Comparison of ENCODE assay signal across 14 cellular contexts in genomic region chr21:34580181-34580700, GRCh38. TPM values are rescaled to one million over a fixed set of nuclear protein-coding genes. Genes with fewer than 3 reads are reported as not detected.
A peak's percentile ranks its signal among the peaks of the same experiment; 100 is the strongest.
DNase-seq lines count a peak whose midpoint lies in the region; ATAC-seq and TF ChIP-seq lines count a peak whose summit lies in the region.
"Had no signal": no experiment of that assay in that cellular context is flagged by ENCODE, and none has a peak within 500 bp of the region (broad histone marks: within the 10 kb centered on the region; RNA-seq: fewer than 3 reads in every experiment).

No MANE protein-coding gene starts in this region.

- intact Hi-C loops in adrenal gland (cut with DNase I) (no loop called here), Right ventricle myocardium superior (cut with DNase I) (no loop called here), A673 (cut with micrococcal nuclease; ENCODE audit: unreplicated experiment) (no loop called here)

- H4K8ac ChIP-seq in trophoblast cell (ENCODE audit: low read depth, low read length) = no peak overlapping the region

- BruUV-seq in A673 (replicated peaks; lab: Mats Ljungman, UMichigan) = no TSS peak

- H3K79me1 ChIP-seq in trophoblast cell (ENCODE audit: low read length) = peaks cover 4% of the 10 kb centered on the region

- 63 to 75% (median 72%) methylated on average over 7 to 9 of the region's 9 CpGs for WGBS in adrenal gland, 4 donors
- WGBS in trophoblast cell (ENCODE audit: extremely low coverage, insufficient coverage, insufficient read length) = no CpG with 5 or more reads among the region's 9 CpGs

- DNase-seq in HFFc6 = no peak
- peak; percentile 60 to 96 (median 75) for DNase-seq in adrenal gland
- peak; percentile 82 for DNase-seq in Right ventricle myocardium superior
- peak; percentile 93 to 94 for DNase-seq in trophoblast cell
- DNase-seq in DMS153 treated with DMSO at 0.1 percent for 48 hours (lab: John Stamatoyannopoulos, UW; ENCODE audit: unreplicated experiment) = no peak
- no peak for DNase-seq in ureter (ENCODE audit: low spot score)
- DNase-seq in A673 (ENCODE audit: low spot score) = no peak
- DNase-seq: activated CD8-positive, alpha-beta memory T cell treated with anti-CD3 and anti-CD28 coated beads, Interleukin-2, amount 10 ng/mL, durations not matched to agents 7 days and 5 days; cortex of kidney; occipital lobe; stimulated activated CD4-positive, alpha-beta T cell treated with anti-CD3 and anti-CD28 coated beads, Interleukin-1b, Interleukin-23, amount 100 ng/mL, for 48 hours had no signal

- H3K4ac ChIP-seq in trophoblast cell (ENCODE audit: low read depth, low read length) = no peak overlapping the region

- H2AK5ac ChIP-seq in trophoblast cell (ENCODE audit: low read length) = no peak overlapping the region

- H3K9me3 ChIP-seq in adrenal gland (replicated peaks in 1 of 3) = no peaks in the 10 kb centered on the region
- H3K9me3 ChIP-seq in trophoblast cell (ENCODE audit: insufficient read depth, low read depth, low read length) = no peaks in the 10 kb centered on the region
- H3K9me3 ChIP-seq in A673 (ENCODE audit: low read depth, low read length, poor library complexity, severe bottlenecking) = no peaks in the 10 kb centered on the region
- H3K9me3 ChIP-seq: HAP-1 had no signal

- peak; percentile 71 for ATAC-seq in Right ventricle myocardium superior (ENCODE audit: poor library complexity)
- no peak for ATAC-seq in GM18502 (IDR thresholded peaks at IDR 0.05; ENCODE audit: poor library complexity, unreplicated experiment)
- ATAC-seq: activated CD8-positive, alpha-beta memory T cell treated with anti-CD3 and anti-CD28 coated beads, Interleukin-2, amount 10 ng/mL, durations not matched to agents 7 days and 5 days had no signal

- H3K27me3 ChIP-seq in adrenal gland (no peaks in the 10 kb centered on the region), trophoblast cell (ENCODE audit: insufficient read depth, low read length) (no peaks in the 10 kb centered on the region), A673 (replicated peaks; ENCODE audit: insufficient read depth, low read depth, low read length, poor library complexity) (no peaks in the 10 kb centered on the region)

- no peak overlapping the region for H3K14ac ChIP-seq in trophoblast cell (ENCODE audit: low read length)

- H3K23ac ChIP-seq in trophoblast cell (ENCODE audit: low read length) = no peak overlapping the region

- H4K12ac ChIP-seq in trophoblast cell (ENCODE audit: low read depth, low read length) = no peak overlapping the region

- CTCF ChIA-PET in A673 (lab: Charles Lee) = no interaction called here

- H3K36me3 Mint-ChIP-seq in HFFc6 (ENCODE audit: low read depth) = peaks cover 4% of the 10 kb centered on the region; the same call in 1 of the 2 replicates
- H3K36me3 Mint-ChIP-seq: activated CD8-positive, alpha-beta memory T cell treated with anti-CD3 and anti-CD28 coated beads, Interleukin-2, amount 10 ng/mL, durations not matched to agents 7 days and 5 days; activated naive CD4-positive, alpha-beta T cell treated with anti-CD3 and anti-CD28 coated beads, Interleukin-2, amount 50 U/mL, for 72 hours had no signal

- no peak overlapping the region for H3K4me2 ChIP-seq in trophoblast cell (ENCODE audit: low read length)

- no peak overlapping the region for H4K91ac ChIP-seq in trophoblast cell (ENCODE audit: low read depth, low read length)

- peak overlapping the region; percentile 70 for H3K27ac Mint-ChIP-seq in HFFc6
- H3K27ac Mint-ChIP-seq: activated CD8-positive, alpha-beta memory T cell treated with anti-CD3 and anti-CD28 coated beads, Interleukin-2, amount 10 ng/mL, durations not matched to agents 7 days and 5 days had no signal

- POLR2A ChIA-PET in A673 (lab: Charles Lee; ENCODE audit: low non-redundant PET) = no interaction called here

- H3K9ac ChIP-seq in trophoblast cell (ENCODE audit: low read length) = no peak overlapping the region

- peaks cover 62% of the 10 kb centered on the region for H3K4me1 Mint-ChIP-seq in HFFc6 (ENCODE audit: low read depth)

- no peak overlapping the region for H3K4me3 Mint-ChIP-seq in HFFc6
- H3K4me3 Mint-ChIP-seq: activated CD8-positive, alpha-beta memory T cell treated with anti-CD3 and anti-CD28 coated beads, Interleukin-2, amount 10 ng/mL, durations not matched to agents 7 days and 5 days had no signal

- H3K9me3 Mint-ChIP-seq in HFFc6 = no peaks in the 10 kb centered on the region
- H3K9me3 Mint-ChIP-seq: activated naive CD4-positive, alpha-beta T cell treated with anti-CD3 and anti-CD28 coated beads, Interleukin-2, amount 50 U/mL, for 72 hours had no signal

- H3K79me2 ChIP-seq in trophoblast cell (ENCODE audit: control insufficient read depth, insufficient read depth, low read length, poor library complexity) = no peaks in the 10 kb centered on the region

- H3K18ac ChIP-seq in trophoblast cell (ENCODE audit: low read length) = no peak overlapping the region

- no peak overlapping the region for H3K4me3 ChIP-seq in adrenal gland
- H3K4me3 ChIP-seq in trophoblast cell (ENCODE audit: low read depth, low read length) = no peak overlapping the region
- H3K4me3 ChIP-seq in A673 (ENCODE audit: low read depth, low read length, poor library complexity, severe bottlenecking) = no peak overlapping the region
- H3K4me3 ChIP-seq: HAP-1 had no signal

- H3K27me3 Mint-ChIP-seq in HFFc6 (ENCODE audit: insufficient read depth) = no peaks in the 10 kb centered on the region
- H3K27me3 Mint-ChIP-seq: activated CD8-positive, alpha-beta memory T cell treated with anti-CD3 and anti-CD28 coated beads, Interleukin-2, amount 10 ng/mL, durations not matched to agents 7 days and 5 days had no signal

- H3K27ac ChIP-seq in adrenal gland (peak overlapping the region in 3 of 5 donors; percentile 14 to 88 (median 77)), trophoblast cell (ENCODE audit: low read depth, low read length) (no peak overlapping the region), A673 (ENCODE audit: low read depth, low read length, poor library complexity, severe bottlenecking) (no peak overlapping the region)

- H3K4me1 ChIP-seq in adrenal gland (replicated peaks in 1 of 2) (peaks cover 0 to 23% of the 10 kb centered on the region in 2 donors), trophoblast cell (ENCODE audit: control insufficient read depth in 1 of 2, insufficient read depth in 2 of 2, low read length in 2 of 2) (peaks cover 4 to 7% of the 10 kb centered on the region in 2 experiments), A673 (ENCODE audit: insufficient read depth, low read length, poor library complexity, severe bottlenecking) (peaks cover under 1% of the 10 kb centered on the region)
- H3K4me1 ChIP-seq: HAP-1 had no signal

- no peak overlapping the region for H2AFZ ChIP-seq in trophoblast cell (ENCODE audit: insufficient read depth, low read length, poor library complexity)

- H3K36me3 ChIP-seq in adrenal gland (replicated peaks in 1 of 2) (no peaks in the 10 kb centered on the region), trophoblast cell (ENCODE audit: control insufficient read depth in 1 of 2, insufficient read depth in 2 of 2, low read length in 2 of 2) (no peaks in the 10 kb centered on the region), A673 (ENCODE audit: insufficient read depth, low read length, poor library complexity, severe bottlenecking) (no peaks in the 10 kb centered on the region)
- H3K36me3 ChIP-seq: HAP-1 had no signal

- TF ChIP-seq POLR2A in adrenal gland (IDR thresholded peaks at IDR 0.05) = no peak

- H2BK120ac ChIP-seq in trophoblast cell (ENCODE audit: insufficient read depth, low read length, poor library complexity) = no peak overlapping the region

- no peak overlapping the region for H2BK12ac ChIP-seq in trophoblast cell (ENCODE audit: low read length)

- no peak overlapping the region for H2BK5ac ChIP-seq in trophoblast cell (ENCODE audit: low read depth, low read length, poor library complexity)

- TF ChIP-seq CTCF in HFFc6 (IDR thresholded peaks at IDR 0.05) (no peak), adrenal gland (IDR thresholded peaks at IDR 0.05) (no peak), A673 (conservative IDR thresholded peaks at IDR 0.05; ENCODE audit: low read depth, low read length) (no peak)

RNA-seq across cellular contexts. Expression of gene RCAN1, which starts 34.7 kb away (rescaled TPM):
- total RNA-seq in HFFc6 (2021; fragmentation: NEBNext Ultra II Directional; extraction: Animal tissue kit (Norgen Biotek cat#: 25700)) = 10 to 100 TPM; 60.8 to 87.2 (median 66.1) TPM
- total RNA-seq in adrenal gland = 10 to 100 TPM; 13.6 to 74.4 (median 24.2) TPM
- 10 to 100 TPM; 17.8 to 26.5 (median 22.1) TPM for polyA plus RNA-seq in adrenal gland
- total RNA-seq in Right ventricle myocardium superior = 36.0 TPM
- 25.1 and 27.0 TPM in 2 replicates for polyA plus RNA-seq in trophoblast cell (2013)
- total RNA-seq in ureter = 22.8 TPM
- total RNA-seq in A673 (2021) = 5.4 and 8.2 TPM in 2 replicates

Comparison
In these comparisons a context has a peak if more than half of its experiments do, and no peak if none do; other contexts are left out.
1. DNase-seq: peak in adrenal gland (7 of 7), Right ventricle myocardium superior (single experiment) and trophoblast cell (2 of 2); none in HFFc6 (single experiment), DMS153 treated with DMSO at 0.1 percent for 48 hours (single experiment), ureter (single experiment) and A673 (single experiment).
2. H3K27ac ChIP-seq: peak in adrenal gland (3 of 5); none in trophoblast cell (single experiment) and A673 (single experiment).